8 cellular contexts compared by ENCODE assay signal in the genomic region with DNA sequence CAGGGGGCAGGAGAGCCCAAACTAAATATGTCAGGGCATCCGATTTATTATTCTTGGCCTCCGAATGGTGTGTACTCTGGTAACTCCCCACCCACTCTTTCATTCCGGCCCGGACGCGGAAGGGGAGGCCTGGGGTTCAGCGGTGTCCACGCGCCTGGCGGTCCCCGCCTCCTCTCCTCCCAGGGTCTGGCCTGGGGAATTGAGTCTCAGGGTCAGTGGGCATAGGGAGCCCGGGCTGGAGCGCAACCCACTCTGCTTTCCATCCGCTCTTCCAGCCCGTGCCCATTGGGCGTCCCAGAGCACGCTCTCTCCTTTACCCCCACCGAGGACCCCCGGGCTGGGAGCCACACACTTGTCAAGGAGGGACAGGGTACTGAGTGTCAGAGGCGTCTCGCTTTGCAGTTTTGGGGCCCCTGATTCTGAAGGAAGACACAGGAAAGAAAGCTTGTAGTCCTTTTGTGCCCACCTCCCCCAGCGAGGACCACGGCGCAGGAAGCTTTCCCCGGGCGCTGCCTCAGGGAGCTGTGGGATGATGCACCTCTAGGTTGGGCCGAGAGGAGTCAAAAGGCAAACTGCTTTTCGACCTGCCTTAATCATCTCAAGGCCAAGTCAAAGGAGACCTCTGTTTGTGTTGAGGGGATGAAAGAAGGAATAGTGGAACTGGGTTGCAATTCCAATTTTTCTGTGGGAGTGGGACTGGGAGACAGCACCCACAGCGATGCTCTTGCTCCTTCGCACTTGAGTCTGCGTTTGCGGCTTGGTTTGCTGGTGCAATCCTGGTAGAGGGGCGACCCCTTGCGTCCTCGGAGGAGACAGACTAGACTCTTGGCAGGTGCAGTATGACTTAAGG. TPM values are rescaled to one million over a fixed set of nuclear protein-coding genes. Genes with fewer than 3 reads are reported as not detected.
DNase-seq lines count a peak whose midpoint lies in the region; ATAC-seq and TF ChIP-seq lines count a peak whose summit lies in the region.

No MANE protein-coding gene starts in this region.

- no peaks in the 10 kb centered on the region for H3K79me2 ChIP-seq in MM.1S (ENCODE audit: low read length)

- no peaks in the 10 kb centered on the region for H3F3A ChIP-seq in MM.1S (ENCODE audit: insufficient read depth, low read length)

- no peak overlapping the region for H3K9ac ChIP-seq in MM.1S (ENCODE audit: low read length)

- 0 out of 2 replicates have a peak, but pooled peaks cover 3% of the 10 kb centered on the region for H3K4me1 ChIP-seq in MM.1S (ENCODE audit: low read length)
- H3K4me1 ChIP-seq in right cardiac atrium (ENCODE audit: control insufficient read depth, insufficient read depth, low read length) = no peaks in the 10 kb centered on the region

- H3K9me3 ChIP-seq in MM.1S (replicated peaks; ENCODE audit: insufficient read depth, low read length) (no peaks in the 10 kb centered on the region), right cardiac atrium (ENCODE audit: control insufficient read depth, low read length) (no peaks in the 10 kb centered on the region)

- H3K4me3 ChIP-seq in MM.1S (ENCODE audit: low read length) (no peak overlapping the region), right cardiac atrium (ENCODE audit: low read length) (peak overlapping the region; percentile 31)

- H3K4me3 Mint-ChIP-seq in HFFc6 = no peak overlapping the region

- peaks cover 14% of the 10 kb centered on the region for H3K27me3 ChIP-seq in MM.1S (replicated peaks; ENCODE audit: insufficient read depth, low read length)
- H3K27me3 ChIP-seq in right cardiac atrium (ENCODE audit: control insufficient read depth, insufficient read depth) = no peaks in the 10 kb centered on the region

- intact Hi-C loops in right cardiac atrium (cut with DNase I) = loop anchor here in 1 of 4 donors (5.0 kb wide), 1 partner anchor 1124 kb away; no protein-coding TSS in a partner anchor

- WGBS in right cardiac atrium = 4% methylated on average over 35 of the region's 35 CpGs

- no peak overlapping the region for H2AFZ ChIP-seq in MM.1S (ENCODE audit: low read length)

- peaks cover 13% of the 10 kb centered on the region; the same call in 1 of the 2 replicates for H3K4me1 Mint-ChIP-seq in HFFc6 (ENCODE audit: low read depth)

- peak overlapping the region; percentile 44; the same call in 1 of the 2 replicates for H3K4me2 ChIP-seq in MM.1S (ENCODE audit: low read depth, low read length)

- H3K27ac ChIP-seq in MM.1S (ENCODE audit: low read length) (no peak overlapping the region), right cardiac atrium (ENCODE audit: low read length) (no peak overlapping the region)

- H3K36me3 ChIP-seq in MM.1S (replicated peaks; ENCODE audit: insufficient read depth, low read length) = no peaks in the 10 kb centered on the region

- peak; percentile 87 to 88 for ATAC-seq in right cardiac atrium

- no peaks in the 10 kb centered on the region for H3K9me2 ChIP-seq in MM.1S (replicated peaks; ENCODE audit: insufficient read depth, low read length)

- no peaks in the 10 kb centered on the region for H4K20me1 ChIP-seq in MM.1S (ENCODE audit: insufficient read depth, low read length)

- peak; percentile 65 for DNase-seq in HFFc6
- DNase-seq in MM.1S = peak; percentile 70
- DNase-seq in SKM-1 (lab: John Stamatoyannopoulos, UW; ENCODE audit: unreplicated experiment) = peak; percentile 80
- DNase-seq in anterior cingulate cortex (lab: John Stamatoyannopoulos, UW) = peak in 53 of 58 donors; percentile 18 to 85 (median 58)
- peak; percentile 78 to 87 (median 81) for DNase-seq in right cardiac atrium
- DNase-seq in renal cortical epithelial cell (ENCODE audit: low read depth) = peak; percentile 76
- no peak for DNase-seq in NK-92 treated with Interleukin-12 subunit alpha and Interleukin-12 subunit beta, amount 100 ng/mL, for 24 hours (lab: John Stamatoyannopoulos, UW)

- no peak overlapping the region for H3K27ac Mint-ChIP-seq in HFFc6

- TF ChIP-seq CTCF in GM12874 (IDR thresholded peaks at IDR 0.05; ENCODE audit: insufficient read depth, low read depth, low read length) = peak; percentile 84
- TF ChIP-seq CTCF in HFFc6 (IDR thresholded peaks at IDR 0.05) = peak; percentile 83
- peak; percentile 90 for TF ChIP-seq CTCF in MM.1S (IDR thresholded peaks at IDR 0.05; ENCODE audit: low read length)

- H3K36me3 Mint-ChIP-seq in HFFc6 (ENCODE audit: low read depth) = no peaks in the 10 kb centered on the region

- no peaks in the 10 kb centered on the region for H3K9me3 Mint-ChIP-seq in HFFc6

- peaks cover 32% of the 10 kb centered on the region for H3K27me3 Mint-ChIP-seq in HFFc6 (ENCODE audit: insufficient read depth)

RNA-seq across cellular contexts. Expression of gene RSPO3, which starts 2.5 kb away (rescaled TPM):
- not detected for total RNA-seq in HFFc6 (2021; fragmentation: NEBNext Ultra II Directional; extraction: Animal tissue kit (Norgen Biotek cat#: 25700))
- total RNA-seq in right cardiac atrium = under 1 TPM; 0.34 to 0.82 (median 0.71) TPM
- polyA plus RNA-seq in right cardiac atrium = 1.3 TPM
- 0.17 and 0.55 TPM in 2 replicates for total RNA-seq in renal cortical epithelial cell
